1 cellular context compared by ENCODE assay signal in genomic region chr2:227325056-227325823, GRCh38.
A peak's percentile ranks its signal among the peaks of the same experiment; 100 is the strongest.
TF ChIP-seq lines count a peak whose summit lies in the region.

A gene with protein sequence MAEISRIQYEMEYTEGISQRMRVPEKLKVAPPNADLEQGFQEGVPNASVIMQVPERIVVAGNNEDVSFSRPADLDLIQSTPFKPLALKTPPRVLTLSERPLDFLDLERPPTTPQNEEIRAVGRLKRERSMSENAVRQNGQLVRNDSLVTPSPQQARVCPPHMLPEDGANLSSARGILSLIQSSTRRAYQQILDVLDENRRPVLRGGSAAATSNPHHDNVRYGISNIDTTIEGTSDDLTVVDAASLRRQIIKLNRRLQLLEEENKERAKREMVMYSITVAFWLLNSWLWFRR (plus strand): TSS chr2:227325251. CDS start chr2:227330666, 5,415 bp downstream.

TF ChIP-seq in K562, 482 proteins besides CTCF, POLR2A, EP300 and RAD21 (continued from another document and continues in another):
- TF ChIP-seq ZBTB26 (CRISPR knock-in tag; IDR thresholded peaks at IDR 0.05) (no peak), ZNF282 (CRISPR knock-in tag; IDR thresholded peaks at IDR 0.05) (no peak), CREM (IDR thresholded peaks at IDR 0.05; ENCODE audit: low read depth) (peak; percentile 93), SRSF9 (IDR thresholded peaks at IDR 0.05; ENCODE audit: borderline replicate concordance, low read depth, low read length) (no peak), HIVEP1 (CRISPR knock-in tag; IDR thresholded peaks at IDR 0.05) (no peak), SLC30A9 (CRISPR knock-in tag; IDR thresholded peaks at IDR 0.05) (no peak), NFYB (IDR thresholded peaks at IDR 0.05; ENCODE audit: extremely low read depth, insufficient read length) (no peak), ZNF124 (CRISPR knock-in tag; IDR thresholded peaks at IDR 0.05) (no peak), HCFC1 (IDR thresholded peaks at IDR 0.05; ENCODE audit: low read depth, low read length) (peak; percentile 88), SNIP1 (IDR thresholded peaks at IDR 0.05; ENCODE audit: low read depth) (no peak), ZNF551 (CRISPR knock-in tag; IDR thresholded peaks at IDR 0.05) (no peak), FOXM1 (IDR thresholded peaks at IDR 0.05; ENCODE audit: low read depth) (no peak), FOXM1 (CRISPR knock-in tag; IDR thresholded peaks at IDR 0.05; ENCODE audit: low read depth) (no peak), BRD4 (IDR thresholded peaks at IDR 0.05) (no peak), ZNF444 (CRISPR knock-in tag; IDR thresholded peaks at IDR 0.05) (no peak), CSDE1 (IDR thresholded peaks at IDR 0.05) (no peak), ZNF830 (CRISPR knock-in tag; IDR thresholded peaks at IDR 0.05) (no peak), FOXP1 (CRISPR knock-in tag; IDR thresholded peaks at IDR 0.05) (peak; percentile 94), SAFB2 (IDR thresholded peaks at IDR 0.05; ENCODE audit: borderline replicate concordance, low read depth, low read length, severe bottlenecking) (no peak), ARHGAP35 (IDR thresholded peaks at IDR 0.05; ENCODE audit: partially characterized antibody) (no peak), GATAD2A (IDR thresholded peaks at IDR 0.05) (no peak), WHSC1 (IDR thresholded peaks at IDR 0.05; ENCODE audit: low read length) (no peak), NR4A1 (CRISPR knock-in tag; IDR thresholded peaks at IDR 0.05) (no peak), NR4A1 (tag; IDR thresholded peaks at IDR 0.05) (no peak), CHD4 (IDR thresholded peaks at IDR 0.05; ENCODE audit: insufficient read depth, insufficient replicate concordance, low read depth, low read length, poor library complexity, severe bottlenecking) (no peak), AFF1 (IDR thresholded peaks at IDR 0.05; ENCODE audit: low read depth in 1 of 2, partially characterized antibody in 2 of 2) (no peak), NEUROD1 (IDR thresholded peaks at IDR 0.05; ENCODE audit: borderline replicate concordance, low read depth, low read length, partially characterized antibody) (peak; percentile 73), ZNF175 (CRISPR knock-in tag; IDR thresholded peaks at IDR 0.05; ENCODE audit: low read depth) (no peak), ATF3 (IDR thresholded peaks at IDR 0.05) (0 out of 2 replicates have a peak, but pooled peaks have one; percentile 7), ATF3 (CRISPR knock-in tag; conservative IDR thresholded peaks at IDR 0.05) (no peak), MYC (IDR thresholded peaks at IDR 0.05; ENCODE audit: low read depth, low read length) (peak; percentile 92), MYC (CRISPR knock-in tag; IDR thresholded peaks at IDR 0.05; ENCODE audit: borderline replicate concordance, low read depth) (no peak), HSF4 (CRISPR knock-in tag; IDR thresholded peaks at IDR 0.05; ENCODE audit: borderline replicate concordance) (no peak), MEF2A (IDR thresholded peaks at IDR 0.05; ENCODE audit: control insufficient read depth, low read depth, low read length) (no peak), THAP12 (CRISPR knock-in tag; IDR thresholded peaks at IDR 0.05) (no peak), ZNF316 (IDR thresholded peaks at IDR 0.05) (no peak), HOXB6 (CRISPR knock-in tag; IDR thresholded peaks at IDR 0.05; ENCODE audit: borderline replicate concordance) (no peak), RBM34 (IDR thresholded peaks at IDR 0.05; ENCODE audit: borderline replicate concordance, insufficient read depth, low read length) (no peak), POLR2G (IDR thresholded peaks at IDR 0.05; ENCODE audit: low read depth, low read length) (peak; percentile 95), ZNF24 (IDR thresholded peaks at IDR 0.05) (no peak), ZNF699 (CRISPR knock-in tag; IDR thresholded peaks at IDR 0.05; ENCODE audit: insufficient replicate concordance) (no peak), HMGN3 (IDR thresholded peaks at IDR 0.05; ENCODE audit: borderline replicate concordance, extremely low read depth, insufficient read length, low read depth, low read length) (no peak), HINFP (tag; conservative IDR thresholded peaks at IDR 0.05; ENCODE audit: low read depth) (no peak), PHB (CRISPR knock-in tag; IDR thresholded peaks at IDR 0.05) (no peak), THRAP3 (IDR thresholded peaks at IDR 0.05; ENCODE audit: borderline replicate concordance) (no peak), BHLHE40 (IDR thresholded peaks at IDR 0.05; ENCODE audit: low read length) (peak; percentile 66; the same call in 1 of the 2 replicates), ZNF561 (CRISPR knock-in tag; conservative IDR thresholded peaks at IDR 0.05) (no peak), U2AF1 (optimal IDR thresholded peaks at IDR 0.05; ENCODE audit: low read depth, low read length) (no peak), HDGF (IDR thresholded peaks at IDR 0.05) (no peak), NONO (IDR thresholded peaks at IDR 0.05; ENCODE audit: low read depth in 2 of 2, low read length in 1 of 2) (peak; percentile 58 to 85; a peak in 2 of 4 replicates)
- TF ChIP-seq, protein P1, sequence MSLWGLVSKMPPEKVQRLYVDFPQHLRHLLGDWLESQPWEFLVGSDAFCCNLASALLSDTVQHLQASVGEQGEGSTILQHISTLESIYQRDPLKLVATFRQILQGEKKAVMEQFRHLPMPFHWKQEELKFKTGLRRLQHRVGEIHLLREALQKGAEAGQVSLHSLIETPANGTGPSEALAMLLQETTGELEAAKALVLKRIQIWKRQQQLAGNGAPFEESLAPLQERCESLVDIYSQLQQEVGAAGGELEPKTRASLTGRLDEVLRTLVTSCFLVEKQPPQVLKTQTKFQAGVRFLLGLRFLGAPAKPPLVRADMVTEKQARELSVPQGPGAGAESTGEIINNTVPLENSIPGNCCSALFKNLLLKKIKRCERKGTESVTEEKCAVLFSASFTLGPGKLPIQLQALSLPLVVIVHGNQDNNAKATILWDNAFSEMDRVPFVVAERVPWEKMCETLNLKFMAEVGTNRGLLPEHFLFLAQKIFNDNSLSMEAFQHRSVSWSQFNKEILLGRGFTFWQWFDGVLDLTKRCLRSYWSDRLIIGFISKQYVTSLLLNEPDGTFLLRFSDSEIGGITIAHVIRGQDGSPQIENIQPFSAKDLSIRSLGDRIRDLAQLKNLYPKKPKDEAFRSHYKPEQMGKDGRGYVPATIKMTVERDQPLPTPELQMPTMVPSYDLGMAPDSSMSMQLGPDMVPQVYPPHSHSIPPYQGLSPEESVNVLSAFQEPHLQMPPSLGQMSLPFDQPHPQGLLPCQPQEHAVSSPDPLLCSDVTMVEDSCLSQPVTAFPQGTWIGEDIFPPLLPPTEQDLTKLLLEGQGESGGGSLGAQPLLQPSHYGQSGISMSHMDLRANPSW (CRISPR knock-in tag; IDR thresholded peaks at IDR 0.05) = no peak
- TF ChIP-seq, protein P2, sequence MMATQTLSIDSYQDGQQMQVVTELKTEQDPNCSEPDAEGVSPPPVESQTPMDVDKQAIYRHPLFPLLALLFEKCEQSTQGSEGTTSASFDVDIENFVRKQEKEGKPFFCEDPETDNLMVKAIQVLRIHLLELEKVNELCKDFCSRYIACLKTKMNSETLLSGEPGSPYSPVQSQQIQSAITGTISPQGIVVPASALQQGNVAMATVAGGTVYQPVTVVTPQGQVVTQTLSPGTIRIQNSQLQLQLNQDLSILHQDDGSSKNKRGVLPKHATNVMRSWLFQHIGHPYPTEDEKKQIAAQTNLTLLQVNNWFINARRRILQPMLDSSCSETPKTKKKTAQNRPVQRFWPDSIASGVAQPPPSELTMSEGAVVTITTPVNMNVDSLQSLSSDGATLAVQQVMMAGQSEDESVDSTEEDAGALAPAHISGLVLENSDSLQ (IDR thresholded peaks at IDR 0.05) = no peak
- TF ChIP-seq, protein P3, sequence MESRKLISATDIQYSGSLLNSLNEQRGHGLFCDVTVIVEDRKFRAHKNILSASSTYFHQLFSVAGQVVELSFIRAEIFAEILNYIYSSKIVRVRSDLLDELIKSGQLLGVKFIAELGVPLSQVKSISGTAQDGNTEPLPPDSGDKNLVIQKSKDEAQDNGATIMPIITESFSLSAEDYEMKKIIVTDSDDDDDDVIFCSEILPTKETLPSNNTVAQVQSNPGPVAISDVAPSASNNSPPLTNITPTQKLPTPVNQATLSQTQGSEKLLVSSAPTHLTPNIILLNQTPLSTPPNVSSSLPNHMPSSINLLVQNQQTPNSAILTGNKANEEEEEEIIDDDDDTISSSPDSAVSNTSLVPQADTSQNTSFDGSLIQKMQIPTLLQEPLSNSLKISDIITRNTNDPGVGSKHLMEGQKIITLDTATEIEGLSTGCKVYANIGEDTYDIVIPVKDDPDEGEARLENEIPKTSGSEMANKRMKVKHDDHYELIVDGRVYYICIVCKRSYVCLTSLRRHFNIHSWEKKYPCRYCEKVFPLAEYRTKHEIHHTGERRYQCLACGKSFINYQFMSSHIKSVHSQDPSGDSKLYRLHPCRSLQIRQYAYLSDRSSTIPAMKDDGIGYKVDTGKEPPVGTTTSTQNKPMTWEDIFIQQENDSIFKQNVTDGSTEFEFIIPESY (CRISPR knock-in tag; IDR thresholded peaks at IDR 0.05) = peak; percentile 94
- TF ChIP-seq, protein P4, sequence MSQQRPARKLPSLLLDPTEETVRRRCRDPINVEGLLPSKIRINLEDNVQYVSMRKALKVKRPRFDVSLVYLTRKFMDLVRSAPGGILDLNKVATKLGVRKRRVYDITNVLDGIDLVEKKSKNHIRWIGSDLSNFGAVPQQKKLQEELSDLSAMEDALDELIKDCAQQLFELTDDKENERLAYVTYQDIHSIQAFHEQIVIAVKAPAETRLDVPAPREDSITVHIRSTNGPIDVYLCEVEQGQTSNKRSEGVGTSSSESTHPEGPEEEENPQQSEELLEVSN (IDR thresholded peaks at IDR 0.05; ENCODE audit: borderline replicate concordance in 1 of 2, extremely low read depth in 1 of 2, insufficient read depth in 1 of 2, insufficient read length in 1 of 2, low read depth in 1 of 2, low read length in 1 of 2, poor library complexity in 1 of 2, severe bottlenecking in 1 of 2) = peak; percentile 92 to 94
